In the genomic region with DNA sequence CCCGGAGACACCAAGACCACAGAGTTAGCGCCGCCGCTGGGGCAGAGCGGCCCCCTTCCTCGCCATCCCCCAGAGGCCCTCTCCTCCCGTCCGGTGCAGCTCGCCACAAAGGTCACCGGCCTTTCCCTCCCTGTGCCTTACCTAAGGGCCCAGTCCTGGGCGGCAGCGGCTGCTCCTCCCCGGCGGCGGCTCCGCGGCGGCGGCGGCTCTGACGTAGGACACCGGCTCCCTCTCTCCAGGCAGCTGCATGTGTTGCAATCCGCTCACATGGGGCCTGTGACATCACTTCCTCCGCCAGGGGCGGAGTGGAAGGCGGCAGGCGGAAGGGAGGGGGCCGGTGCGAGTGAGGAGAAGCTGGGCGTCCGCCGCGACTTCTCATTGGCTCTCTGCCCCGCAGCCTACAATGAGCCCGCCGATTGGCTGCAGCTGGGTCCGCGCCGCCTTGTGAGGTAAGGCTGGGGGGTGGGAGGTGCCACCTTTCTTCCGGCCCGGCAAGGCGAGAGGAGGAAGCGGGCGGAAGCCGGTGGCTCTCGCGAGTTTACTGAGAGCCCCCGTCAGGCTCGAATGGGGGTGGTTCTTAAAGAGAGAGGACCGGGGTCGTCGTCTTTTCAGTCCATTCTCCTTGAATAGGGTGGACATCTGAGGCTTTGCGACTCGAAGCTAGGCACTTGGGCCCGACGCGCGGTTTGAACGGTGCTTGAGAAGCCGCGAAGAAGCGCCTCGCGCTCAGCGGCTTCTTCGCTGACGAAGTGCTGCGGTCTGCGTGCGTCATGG, we compare ENCODE assay signal across 1 cellular context.
A peak's percentile ranks its signal among the peaks of the same experiment; 100 is the strongest.
TF ChIP-seq lines count a peak whose summit lies in the region.

Gene ETF1, minus strand, starts transcription at position 281 of the 774 bp plus-strand sequence. CDS start 318 bp downstream, outside the sequence.

TF ChIP-seq in HepG2, 621 proteins besides CTCF, POLR2A, EP300 and RAD21 (continued from another document and continues in another):
- TF ChIP-seq, protein P1, sequence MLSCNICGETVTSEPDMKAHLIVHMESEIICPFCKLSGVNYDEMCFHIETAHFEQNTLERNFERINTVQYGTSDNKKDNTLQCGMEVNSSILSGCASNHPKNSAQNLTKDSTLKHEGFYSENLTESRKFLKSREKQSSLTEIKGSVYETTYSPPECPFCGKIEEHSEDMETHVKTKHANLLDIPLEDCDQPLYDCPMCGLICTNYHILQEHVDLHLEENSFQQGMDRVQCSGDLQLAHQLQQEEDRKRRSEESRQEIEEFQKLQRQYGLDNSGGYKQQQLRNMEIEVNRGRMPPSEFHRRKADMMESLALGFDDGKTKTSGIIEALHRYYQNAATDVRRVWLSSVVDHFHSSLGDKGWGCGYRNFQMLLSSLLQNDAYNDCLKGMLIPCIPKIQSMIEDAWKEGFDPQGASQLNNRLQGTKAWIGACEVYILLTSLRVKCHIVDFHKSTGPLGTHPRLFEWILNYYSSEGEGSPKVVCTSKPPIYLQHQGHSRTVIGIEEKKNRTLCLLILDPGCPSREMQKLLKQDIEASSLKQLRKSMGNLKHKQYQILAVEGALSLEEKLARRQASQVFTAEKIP (CRISPR knock-in tag; IDR thresholded peaks at IDR 0.05; ENCODE audit: borderline replicate concordance), result no peak
- TF ChIP-seq NCOA1 (CRISPR knock-in tag; IDR thresholded peaks at IDR 0.05) (no peak; the same call in 1 of the 2 replicates), NFYC (CRISPR knock-in tag; IDR thresholded peaks at IDR 0.05) (peak; percentile 98), SMC3 (IDR thresholded peaks at IDR 0.05; ENCODE audit: low read length) (no peak; the same call in 1 of the 2 replicates), POLR2AphosphoS5 (IDR thresholded peaks at IDR 0.05; ENCODE audit: low read depth, low read length) (peak; percentile 65), BCL6 (CRISPR knock-in tag; IDR thresholded peaks at IDR 0.05) (peak; percentile 31), KAT2B (IDR thresholded peaks at IDR 0.05; ENCODE audit: borderline replicate concordance, low read depth, low read length) (no peak), NR3C1 (CRISPR knock-in tag; IDR thresholded peaks at IDR 0.05) (no peak), RCOR2 (CRISPR knock-in tag; IDR thresholded peaks at IDR 0.05) (no peak), MLLT10 (CRISPR knock-in tag; IDR thresholded peaks at IDR 0.05) (no peak), IKZF5 (CRISPR knock-in tag; IDR thresholded peaks at IDR 0.05) (peak; percentile 35), NCOR1 (IDR thresholded peaks at IDR 0.05; ENCODE audit: borderline replicate concordance, low read length) (no peak; the same call in 1 of the 2 replicates), ZFY (CRISPR knock-in tag; IDR thresholded peaks at IDR 0.05) (peak; percentile 93), CENPT (CRISPR knock-in tag; IDR thresholded peaks at IDR 0.05; ENCODE audit: low read depth) (peak; percentile 0; the same call in 1 of the 2 replicates), KAT8 (CRISPR knock-in tag; IDR thresholded peaks at IDR 0.05) (peak; percentile 95), ZNF160 (CRISPR knock-in tag; IDR thresholded peaks at IDR 0.05) (no peak), CCDC6 (CRISPR knock-in tag; IDR thresholded peaks at IDR 0.05) (peak; percentile 89), ZNF3 (CRISPR knock-in tag; IDR thresholded peaks at IDR 0.05) (no peak), KDM6A (CRISPR knock-in tag; IDR thresholded peaks at IDR 0.05; ENCODE audit: low read depth) (peak; percentile 42; the same call in 1 of the 2 replicates), PCBP2 (optimal IDR thresholded peaks at IDR 0.05; ENCODE audit: low read depth, low read length, poor library complexity, severe bottlenecking) (no peak), SP5 (CRISPR knock-in tag; IDR thresholded peaks at IDR 0.05; ENCODE audit: borderline replicate concordance, low read depth) (peak; percentile 65), ZNF30 (CRISPR knock-in tag; IDR thresholded peaks at IDR 0.05) (no peak), ZNF138 (CRISPR knock-in tag; IDR thresholded peaks at IDR 0.05; ENCODE audit: low read depth) (peak; percentile 35; the same call in 1 of the 2 replicates), THYN1 (CRISPR knock-in tag; IDR thresholded peaks at IDR 0.05; ENCODE audit: borderline replicate concordance, low read depth) (no peak), ZNF430 (CRISPR knock-in tag; IDR thresholded peaks at IDR 0.05) (peak; percentile 92; the same call in 1 of the 2 replicates), NR2F2 (IDR thresholded peaks at IDR 0.05; ENCODE audit: borderline replicate concordance, low read depth) (peak; percentile 30; the same call in 1 of the 2 replicates), ZNF121 (CRISPR knock-in tag; IDR thresholded peaks at IDR 0.05) (no peak), ZNF781 (CRISPR knock-in tag; IDR thresholded peaks at IDR 0.05; ENCODE audit: borderline replicate concordance, not compliant biosample characterization) (no peak), GPN1 (CRISPR knock-in tag; IDR thresholded peaks at IDR 0.05; ENCODE audit: borderline replicate concordance) (no peak), ELF4 (CRISPR knock-in tag; IDR thresholded peaks at IDR 0.05; ENCODE audit: borderline replicate concordance) (peak; percentile 92; the same call in 1 of the 2 replicates), NAIF1 (CRISPR knock-in tag; IDR thresholded peaks at IDR 0.05; ENCODE audit: borderline replicate concordance) (0 out of 2 replicates have a peak, but pooled peaks have one; percentile 16), FOXJ3 (CRISPR knock-in tag; IDR thresholded peaks at IDR 0.05; ENCODE audit: borderline replicate concordance) (no peak; the same call in 1 of the 2 replicates), ZNF724P (CRISPR knock-in tag; IDR thresholded peaks at IDR 0.05; ENCODE audit: borderline replicate concordance) (0 out of 2 replicates have a peak, but pooled peaks have one; percentile 45), EEA1 (CRISPR knock-in tag; IDR thresholded peaks at IDR 0.05; ENCODE audit: borderline replicate concordance) (no peak), SNAPC2 (CRISPR knock-in tag; IDR thresholded peaks at IDR 0.05) (peak; percentile 88), ZNF367 (CRISPR knock-in tag; IDR thresholded peaks at IDR 0.05; ENCODE audit: borderline replicate concordance) (no peak), JDP2 (CRISPR knock-in tag; IDR thresholded peaks at IDR 0.05; ENCODE audit: borderline replicate concordance) (no peak), FOXO1 (CRISPR knock-in tag; IDR thresholded peaks at IDR 0.05) (peak; percentile 26; the same call in 1 of the 2 replicates), SP4 (CRISPR knock-in tag; IDR thresholded peaks at IDR 0.05) (peak; percentile 82), REXO4 (CRISPR knock-in tag; IDR thresholded peaks at IDR 0.05; ENCODE audit: borderline replicate concordance) (no peak), SNAI1 (CRISPR knock-in tag; IDR thresholded peaks at IDR 0.05; ENCODE audit: borderline replicate concordance) (no peak), TBX2 (CRISPR knock-in tag; IDR thresholded peaks at IDR 0.05; ENCODE audit: borderline replicate concordance) (peak; percentile 92), GATA4 (IDR thresholded peaks at IDR 0.05; ENCODE audit: borderline replicate concordance, low read depth) (no peak), HMGXB4 (CRISPR knock-in tag; IDR thresholded peaks at IDR 0.05; ENCODE audit: borderline replicate concordance in 1 of 2, low read depth in 1 of 2) (peak; percentile 59 to 94), NR2F6 (IDR thresholded peaks at IDR 0.05) (no peak), NR2F6 (CRISPR knock-in tag; IDR thresholded peaks at IDR 0.05) (0 out of 2 replicates have a peak, but pooled peaks have one; percentile 6), ZNF432 (CRISPR knock-in tag; IDR thresholded peaks at IDR 0.05; ENCODE audit: borderline replicate concordance) (no peak), MZF1 (CRISPR knock-in tag; IDR thresholded peaks at IDR 0.05; ENCODE audit: borderline replicate concordance) (0 out of 2 replicates have a peak, but pooled peaks have one; percentile 67), PPARG (CRISPR knock-in tag; conservative IDR thresholded peaks at IDR 0.05) (no peak; the same call in 1 of the 2 replicates), ZNF598 (CRISPR knock-in tag; IDR thresholded peaks at IDR 0.05; ENCODE audit: borderline replicate concordance) (no peak), NCOA5 (CRISPR knock-in tag; IDR thresholded peaks at IDR 0.05) (no peak)
- TF ChIP-seq, protein P2, sequence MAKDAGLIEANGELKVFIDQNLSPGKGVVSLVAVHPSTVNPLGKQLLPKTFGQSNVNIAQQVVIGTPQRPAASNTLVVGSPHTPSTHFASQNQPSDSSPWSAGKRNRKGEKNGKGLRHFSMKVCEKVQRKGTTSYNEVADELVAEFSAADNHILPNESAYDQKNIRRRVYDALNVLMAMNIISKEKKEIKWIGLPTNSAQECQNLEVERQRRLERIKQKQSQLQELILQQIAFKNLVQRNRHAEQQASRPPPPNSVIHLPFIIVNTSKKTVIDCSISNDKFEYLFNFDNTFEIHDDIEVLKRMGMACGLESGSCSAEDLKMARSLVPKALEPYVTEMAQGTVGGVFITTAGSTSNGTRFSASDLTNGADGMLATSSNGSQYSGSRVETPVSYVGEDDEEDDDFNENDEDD (CRISPR knock-in tag; IDR thresholded peaks at IDR 0.05; ENCODE audit: borderline replicate concordance), result peak; percentile 66; the same call in 1 of the 2 replicates
- TF ChIP-seq, protein P3, sequence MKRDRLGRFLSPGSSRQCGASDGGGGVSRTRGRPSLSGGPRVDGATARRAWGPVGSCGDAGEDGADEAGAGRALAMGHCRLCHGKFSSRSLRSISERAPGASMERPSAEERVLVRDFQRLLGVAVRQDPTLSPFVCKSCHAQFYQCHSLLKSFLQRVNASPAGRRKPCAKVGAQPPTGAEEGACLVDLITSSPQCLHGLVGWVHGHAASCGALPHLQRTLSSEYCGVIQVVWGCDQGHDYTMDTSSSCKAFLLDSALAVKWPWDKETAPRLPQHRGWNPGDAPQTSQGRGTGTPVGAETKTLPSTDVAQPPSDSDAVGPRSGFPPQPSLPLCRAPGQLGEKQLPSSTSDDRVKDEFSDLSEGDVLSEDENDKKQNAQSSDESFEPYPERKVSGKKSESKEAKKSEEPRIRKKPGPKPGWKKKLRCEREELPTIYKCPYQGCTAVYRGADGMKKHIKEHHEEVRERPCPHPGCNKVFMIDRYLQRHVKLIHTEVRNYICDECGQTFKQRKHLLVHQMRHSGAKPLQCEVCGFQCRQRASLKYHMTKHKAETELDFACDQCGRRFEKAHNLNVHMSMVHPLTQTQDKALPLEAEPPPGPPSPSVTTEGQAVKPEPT (CRISPR knock-in tag; IDR thresholded peaks at IDR 0.05; ENCODE audit: low read depth), result no peak
- TF ChIP-seq, protein P4, sequence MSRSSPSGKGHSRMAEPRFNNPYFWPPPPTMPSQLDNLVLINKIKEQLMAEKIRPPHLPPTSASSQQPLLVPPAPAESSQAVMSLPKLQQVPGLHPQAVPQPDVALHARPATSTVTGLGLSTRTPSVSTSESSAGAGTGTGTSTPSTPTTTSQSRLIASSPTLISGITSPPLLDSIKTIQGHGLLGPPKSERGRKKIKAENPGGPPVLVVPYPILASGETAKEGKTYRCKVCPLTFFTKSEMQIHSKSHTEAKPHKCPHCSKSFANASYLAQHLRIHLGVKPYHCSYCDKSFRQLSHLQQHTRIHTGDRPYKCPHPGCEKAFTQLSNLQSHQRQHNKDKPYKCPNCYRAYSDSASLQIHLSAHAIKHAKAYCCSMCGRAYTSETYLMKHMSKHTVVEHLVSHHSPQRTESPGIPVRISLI (CRISPR knock-in tag; IDR thresholded peaks at IDR 0.05; ENCODE audit: borderline replicate concordance), result no peak; the same call in 1 of the 2 replicates
- TF ChIP-seq, protein P5, sequence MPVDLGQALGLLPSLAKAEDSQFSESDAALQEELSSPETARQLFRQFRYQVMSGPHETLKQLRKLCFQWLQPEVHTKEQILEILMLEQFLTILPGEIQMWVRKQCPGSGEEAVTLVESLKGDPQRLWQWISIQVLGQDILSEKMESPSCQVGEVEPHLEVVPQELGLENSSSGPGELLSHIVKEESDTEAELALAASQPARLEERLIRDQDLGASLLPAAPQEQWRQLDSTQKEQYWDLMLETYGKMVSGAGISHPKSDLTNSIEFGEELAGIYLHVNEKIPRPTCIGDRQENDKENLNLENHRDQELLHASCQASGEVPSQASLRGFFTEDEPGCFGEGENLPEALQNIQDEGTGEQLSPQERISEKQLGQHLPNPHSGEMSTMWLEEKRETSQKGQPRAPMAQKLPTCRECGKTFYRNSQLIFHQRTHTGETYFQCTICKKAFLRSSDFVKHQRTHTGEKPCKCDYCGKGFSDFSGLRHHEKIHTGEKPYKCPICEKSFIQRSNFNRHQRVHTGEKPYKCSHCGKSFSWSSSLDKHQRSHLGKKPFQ (CRISPR knock-in tag; IDR thresholded peaks at IDR 0.05; ENCODE audit: insufficient replicate concordance), result peak; percentile 60
- TF ChIP-seq, protein P6, sequence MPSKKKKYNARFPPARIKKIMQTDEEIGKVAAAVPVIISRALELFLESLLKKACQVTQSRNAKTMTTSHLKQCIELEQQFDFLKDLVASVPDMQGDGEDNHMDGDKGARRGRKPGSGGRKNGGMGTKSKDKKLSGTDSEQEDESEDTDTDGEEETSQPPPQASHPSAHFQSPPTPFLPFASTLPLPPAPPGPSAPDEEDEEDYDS (CRISPR knock-in tag; IDR thresholded peaks at IDR 0.05), result peak; percentile 75
- TF ChIP-seq, protein P7, sequence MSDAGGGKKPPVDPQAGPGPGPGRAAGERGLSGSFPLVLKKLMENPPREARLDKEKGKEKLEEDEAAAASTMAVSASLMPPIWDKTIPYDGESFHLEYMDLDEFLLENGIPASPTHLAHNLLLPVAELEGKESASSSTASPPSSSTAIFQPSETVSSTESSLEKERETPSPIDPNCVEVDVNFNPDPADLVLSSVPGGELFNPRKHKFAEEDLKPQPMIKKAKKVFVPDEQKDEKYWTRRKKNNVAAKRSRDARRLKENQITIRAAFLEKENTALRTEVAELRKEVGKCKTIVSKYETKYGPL (CRISPR knock-in tag; IDR thresholded peaks at IDR 0.05), result no peak
